In the genomic region with DNA sequence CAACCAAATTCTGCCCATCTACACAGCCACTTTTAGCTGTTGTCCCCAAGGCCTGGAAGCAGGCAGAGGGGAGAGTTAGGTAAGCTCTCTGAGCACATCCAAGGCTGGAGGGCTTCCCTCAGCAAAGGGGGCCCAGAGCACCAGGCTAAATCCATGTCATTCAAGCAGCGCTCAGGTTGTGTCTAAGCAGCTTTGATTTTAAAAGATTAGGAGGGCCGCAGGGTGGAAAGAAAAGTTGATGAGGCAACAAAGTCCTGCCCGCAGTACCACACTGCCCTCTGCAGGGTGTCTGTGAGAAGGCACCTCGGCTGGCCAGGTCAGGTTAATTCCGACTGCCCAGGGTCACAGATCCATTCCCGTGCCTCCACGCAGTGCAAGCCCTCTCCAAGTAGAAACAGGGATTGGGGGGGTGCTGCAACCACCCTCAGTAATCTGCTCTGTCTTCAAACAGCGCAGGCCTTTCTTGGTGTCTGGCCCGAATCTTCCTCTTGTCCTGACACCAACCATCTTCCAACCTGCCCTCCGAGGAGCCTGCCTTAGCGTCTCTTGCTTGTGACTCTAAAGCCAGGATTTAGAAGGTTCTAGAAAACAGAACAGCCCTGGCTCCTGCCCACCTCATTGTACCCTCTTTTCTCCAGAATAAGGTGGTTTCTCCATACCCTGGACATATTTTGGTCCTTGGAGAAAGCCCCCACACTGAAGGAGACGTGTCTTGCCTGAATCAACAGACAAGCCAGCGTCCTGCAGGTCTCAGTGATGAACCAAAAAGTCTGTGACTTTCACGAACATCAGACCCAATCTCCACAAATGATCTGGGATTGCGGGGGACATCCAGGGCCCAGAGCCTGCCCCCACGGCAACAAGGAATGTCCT, we compare ENCODE assay signal across 8 cellular contexts.
A peak's percentile ranks its signal among the peaks of the same experiment; 100 is the strongest.
DNase-seq lines count a peak whose midpoint lies in the region; ATAC-seq and TF ChIP-seq lines count a peak whose summit lies in the region.

No MANE protein-coding gene starts in this region.

- 42% methylated on average over 16 of the region's 16 CpGs for WGBS in prostate gland

- TF ChIP-seq CTCF in prostate gland (IDR thresholded peaks at IDR 0.05) (peak; percentile 85 to 97 (median 93)), upper lobe of right lung (IDR thresholded peaks at IDR 0.05) (peak; percentile 97)

- H3K27me3 ChIP-seq in prostate gland (replicated peaks; ENCODE audit: insufficient read depth) (no peaks in the 10 kb centered on the region), upper lobe of right lung (no peaks in the 10 kb centered on the region)

- H3K4me1 ChIP-seq in prostate gland (replicated peaks): no peaks in the 10 kb centered on the region
- H3K4me1 ChIP-seq in upper lobe of right lung: peaks cover 11% of the 10 kb centered on the region

- intact Hi-C loops in left ventricle myocardium superior (cut with micrococcal nuclease) (loop anchor here (5.0 to 10.0 kb wide), 2 partner anchors 199 to 1031 kb away; no protein-coding TSS in a partner anchor), prostate gland (cut with DNase I) (loop anchor here (2.0 to 10.0 kb wide), 5 partner anchors 44 to 1017 kb away; no protein-coding TSS in a partner anchor), upper lobe of right lung (cut with DNase I) (loop anchor here (10.0 kb wide), 1 partner anchor 1029 kb away; no protein-coding TSS in a partner anchor)

- H3K9me3 ChIP-seq in prostate gland: no peaks in the 10 kb centered on the region
- no peaks in the 10 kb centered on the region for H3K9me3 ChIP-seq in upper lobe of right lung

- peak; percentile 67 for ATAC-seq in GM19452 (IDR thresholded peaks at IDR 0.05; ENCODE audit: unreplicated experiment)
- peak; percentile 84 for ATAC-seq in left ventricle myocardium superior
- peak; percentile 93 for ATAC-seq in upper lobe of right lung

- H3K36me3 ChIP-seq in prostate gland: no peaks in the 10 kb centered on the region
- no peaks in the 10 kb centered on the region for H3K36me3 ChIP-seq in upper lobe of right lung

- H3K4me3 ChIP-seq in prostate gland (no peak overlapping the region), upper lobe of right lung (no peak overlapping the region)

- peak; percentile 76 for DNase-seq in AG08395 (ENCODE audit: low spot score)
- peak; percentile 12 for DNase-seq in NCI-H1436 treated with DMSO at 0.1 percent for 48 hours (lab: John Stamatoyannopoulos, UW)
- DNase-seq in T-helper 1 cell: peak; percentile 22 to 60 (median 44)
- peak; percentile 49 for DNase-seq in amniotic stem cell (lab: John Stamatoyannopoulos, UW)
- peak; percentile 86 for DNase-seq in left ventricle myocardium superior
- DNase-seq in prostate gland (ENCODE audit: low spot score): peak; percentile 64
- peak; percentile 85 for DNase-seq in upper lobe of right lung

- H3K27ac ChIP-seq in prostate gland: peak overlapping the region; percentile 52 to 54
- H3K27ac ChIP-seq in upper lobe of right lung: peak overlapping the region; percentile 30

- TF ChIP-seq POLR2A in prostate gland (IDR thresholded peaks at IDR 0.05): no peak

Comparison
In these comparisons a context has a peak if more than half of its experiments do, and no peak if none do; other contexts are left out.
1. DNase-seq: peak in every context shown above with its lines; median percentile 86 in left ventricle myocardium superior; 85 in upper lobe of right lung; 76 in AG08395; 64 in prostate gland; 49 in amniotic stem cell; 44 in T-helper 1 cell; 12 in NCI-H1436 treated with DMSO at 0.1 percent for 48 hours.